2 cellular contexts compared by ENCODE assay signal in the genomic region with DNA sequence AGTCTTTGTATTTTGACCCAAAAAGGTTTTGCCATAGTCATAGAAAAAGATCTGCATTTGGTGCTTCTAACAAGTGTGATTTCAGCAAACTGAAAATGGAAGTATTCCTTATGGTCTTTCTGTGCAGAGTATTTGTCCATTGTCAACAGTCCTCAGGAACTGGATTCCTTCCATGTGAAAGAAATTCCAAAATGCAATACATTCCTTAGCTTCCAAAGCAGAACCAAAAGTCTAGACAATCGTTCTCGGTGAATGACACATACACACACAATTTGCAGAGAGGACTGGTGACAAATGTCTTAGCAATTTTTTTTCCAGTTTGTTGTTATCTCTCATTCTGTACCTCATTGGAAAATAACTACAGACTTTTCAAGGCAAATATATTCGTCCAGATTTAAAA.
TF ChIP-seq lines count a peak whose summit lies in the region.

No MANE protein-coding gene starts in this region.

TF ChIP-seq in endothelial cell of umbilical vein, 7 proteins besides CTCF, POLR2A, EP300 and RAD21 (continued from another document):
- TF ChIP-seq MAX (IDR thresholded peaks at IDR 0.05; ENCODE audit: insufficient read depth, insufficient read length) (no peak), MYC (IDR thresholded peaks at IDR 0.05; ENCODE audit: low read depth, low read length) (no peak), GATA2 (IDR thresholded peaks at IDR 0.05; ENCODE audit: insufficient read depth, insufficient read length, low read depth, low read length) (no peak)
TF ChIP-seq in endothelial cell of umbilical vein: peak in this region for 0.

TF ChIP-seq in HepG2, 621 proteins besides CTCF, POLR2A, EP300 and RAD21 (continued from another document):
- TF ChIP-seq, protein P1, sequence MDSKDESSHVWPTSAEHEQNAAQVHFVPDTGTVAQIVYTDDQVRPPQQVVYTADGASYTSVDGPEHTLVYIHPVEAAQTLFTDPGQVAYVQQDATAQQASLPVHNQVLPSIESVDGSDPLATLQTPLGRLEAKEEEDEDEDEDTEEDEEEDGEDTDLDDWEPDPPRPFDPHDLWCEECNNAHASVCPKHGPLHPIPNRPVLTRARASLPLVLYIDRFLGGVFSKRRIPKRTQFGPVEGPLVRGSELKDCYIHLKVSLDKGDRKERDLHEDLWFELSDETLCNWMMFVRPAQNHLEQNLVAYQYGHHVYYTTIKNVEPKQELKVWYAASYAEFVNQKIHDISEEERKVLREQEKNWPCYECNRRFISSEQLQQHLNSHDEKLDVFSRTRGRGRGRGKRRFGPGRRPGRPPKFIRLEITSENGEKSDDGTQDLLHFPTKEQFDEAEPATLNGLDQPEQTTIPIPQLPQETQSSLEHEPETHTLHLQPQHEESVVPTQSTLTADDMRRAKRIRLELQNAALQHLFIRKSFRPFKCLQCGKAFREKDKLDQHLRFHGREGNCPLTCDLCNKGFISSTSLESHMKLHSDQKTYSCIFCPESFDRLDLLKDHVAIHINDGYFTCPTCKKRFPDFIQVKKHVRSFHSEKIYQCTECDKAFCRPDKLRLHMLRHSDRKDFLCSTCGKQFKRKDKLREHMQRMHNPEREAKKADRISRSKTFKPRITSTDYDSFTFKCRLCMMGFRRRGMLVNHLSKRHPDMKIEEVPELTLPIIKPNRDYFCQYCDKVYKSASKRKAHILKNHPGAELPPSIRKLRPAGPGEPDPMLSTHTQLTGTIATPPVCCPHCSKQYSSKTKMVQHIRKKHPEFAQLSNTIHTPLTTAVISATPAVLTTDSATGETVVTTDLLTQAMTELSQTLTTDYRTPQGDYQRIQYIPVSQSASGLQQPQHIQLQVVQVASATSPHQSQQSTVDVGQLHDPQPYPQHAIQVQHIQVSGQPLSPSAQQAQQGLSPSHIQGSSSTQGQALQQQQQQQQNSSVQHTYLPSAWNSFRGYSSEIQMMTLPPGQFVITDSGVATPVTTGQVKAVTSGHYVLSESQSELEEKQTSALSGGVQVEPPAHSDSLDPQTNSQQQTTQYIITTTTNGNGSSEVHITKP (CRISPR knock-in tag; IDR thresholded peaks at IDR 0.05; ENCODE audit: low read depth), result no peak
- TF ChIP-seq ZNF709 (CRISPR knock-in tag; IDR thresholded peaks at IDR 0.05), result no peak
- TF ChIP-seq, protein P2, sequence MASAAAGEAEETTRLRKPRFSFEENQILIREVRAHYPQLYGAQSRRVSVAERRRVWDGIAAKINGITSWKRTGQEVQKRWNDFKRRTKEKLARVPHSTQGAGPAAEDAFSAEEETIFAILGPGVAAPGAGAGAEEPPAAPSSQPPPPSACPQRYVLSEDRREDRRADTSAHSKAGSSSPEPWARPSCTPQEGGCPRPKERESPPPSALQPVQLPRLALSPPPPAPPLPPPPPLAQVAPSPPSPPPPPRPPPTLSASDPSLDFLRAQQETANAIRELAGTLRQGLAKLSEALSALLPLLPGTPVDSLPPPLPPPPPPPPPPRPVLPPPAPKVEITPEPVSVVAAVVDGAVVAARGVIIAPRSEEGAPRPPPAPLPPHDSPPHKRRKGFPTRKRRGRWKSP (CRISPR knock-in tag; IDR thresholded peaks at IDR 0.05), result no peak
- TF ChIP-seq, protein P3, sequence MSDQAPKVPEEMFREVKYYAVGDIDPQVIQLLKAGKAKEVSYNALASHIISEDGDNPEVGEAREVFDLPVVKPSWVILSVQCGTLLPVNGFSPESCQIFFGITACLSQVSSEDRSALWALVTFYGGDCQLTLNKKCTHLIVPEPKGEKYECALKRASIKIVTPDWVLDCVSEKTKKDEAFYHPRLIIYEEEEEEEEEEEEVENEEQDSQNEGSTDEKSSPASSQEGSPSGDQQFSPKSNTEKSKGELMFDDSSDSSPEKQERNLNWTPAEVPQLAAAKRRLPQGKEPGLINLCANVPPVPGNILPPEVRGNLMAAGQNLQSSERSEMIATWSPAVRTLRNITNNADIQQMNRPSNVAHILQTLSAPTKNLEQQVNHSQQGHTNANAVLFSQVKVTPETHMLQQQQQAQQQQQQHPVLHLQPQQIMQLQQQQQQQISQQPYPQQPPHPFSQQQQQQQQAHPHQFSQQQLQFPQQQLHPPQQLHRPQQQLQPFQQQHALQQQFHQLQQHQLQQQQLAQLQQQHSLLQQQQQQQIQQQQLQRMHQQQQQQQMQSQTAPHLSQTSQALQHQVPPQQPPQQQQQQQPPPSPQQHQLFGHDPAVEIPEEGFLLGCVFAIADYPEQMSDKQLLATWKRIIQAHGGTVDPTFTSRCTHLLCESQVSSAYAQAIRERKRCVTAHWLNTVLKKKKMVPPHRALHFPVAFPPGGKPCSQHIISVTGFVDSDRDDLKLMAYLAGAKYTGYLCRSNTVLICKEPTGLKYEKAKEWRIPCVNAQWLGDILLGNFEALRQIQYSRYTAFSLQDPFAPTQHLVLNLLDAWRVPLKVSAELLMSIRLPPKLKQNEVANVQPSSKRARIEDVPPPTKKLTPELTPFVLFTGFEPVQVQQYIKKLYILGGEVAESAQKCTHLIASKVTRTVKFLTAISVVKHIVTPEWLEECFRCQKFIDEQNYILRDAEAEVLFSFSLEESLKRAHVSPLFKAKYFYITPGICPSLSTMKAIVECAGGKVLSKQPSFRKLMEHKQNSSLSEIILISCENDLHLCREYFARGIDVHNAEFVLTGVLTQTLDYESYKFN (CRISPR knock-in tag; conservative IDR thresholded peaks at IDR 0.05), result no peak
- no peak for TF ChIP-seq PBX3 (CRISPR knock-in tag; IDR thresholded peaks at IDR 0.05; ENCODE audit: borderline replicate concordance)
- TF ChIP-seq ZFP36L1 (CRISPR knock-in tag; IDR thresholded peaks at IDR 0.05), result no peak
- TF ChIP-seq, protein P4, sequence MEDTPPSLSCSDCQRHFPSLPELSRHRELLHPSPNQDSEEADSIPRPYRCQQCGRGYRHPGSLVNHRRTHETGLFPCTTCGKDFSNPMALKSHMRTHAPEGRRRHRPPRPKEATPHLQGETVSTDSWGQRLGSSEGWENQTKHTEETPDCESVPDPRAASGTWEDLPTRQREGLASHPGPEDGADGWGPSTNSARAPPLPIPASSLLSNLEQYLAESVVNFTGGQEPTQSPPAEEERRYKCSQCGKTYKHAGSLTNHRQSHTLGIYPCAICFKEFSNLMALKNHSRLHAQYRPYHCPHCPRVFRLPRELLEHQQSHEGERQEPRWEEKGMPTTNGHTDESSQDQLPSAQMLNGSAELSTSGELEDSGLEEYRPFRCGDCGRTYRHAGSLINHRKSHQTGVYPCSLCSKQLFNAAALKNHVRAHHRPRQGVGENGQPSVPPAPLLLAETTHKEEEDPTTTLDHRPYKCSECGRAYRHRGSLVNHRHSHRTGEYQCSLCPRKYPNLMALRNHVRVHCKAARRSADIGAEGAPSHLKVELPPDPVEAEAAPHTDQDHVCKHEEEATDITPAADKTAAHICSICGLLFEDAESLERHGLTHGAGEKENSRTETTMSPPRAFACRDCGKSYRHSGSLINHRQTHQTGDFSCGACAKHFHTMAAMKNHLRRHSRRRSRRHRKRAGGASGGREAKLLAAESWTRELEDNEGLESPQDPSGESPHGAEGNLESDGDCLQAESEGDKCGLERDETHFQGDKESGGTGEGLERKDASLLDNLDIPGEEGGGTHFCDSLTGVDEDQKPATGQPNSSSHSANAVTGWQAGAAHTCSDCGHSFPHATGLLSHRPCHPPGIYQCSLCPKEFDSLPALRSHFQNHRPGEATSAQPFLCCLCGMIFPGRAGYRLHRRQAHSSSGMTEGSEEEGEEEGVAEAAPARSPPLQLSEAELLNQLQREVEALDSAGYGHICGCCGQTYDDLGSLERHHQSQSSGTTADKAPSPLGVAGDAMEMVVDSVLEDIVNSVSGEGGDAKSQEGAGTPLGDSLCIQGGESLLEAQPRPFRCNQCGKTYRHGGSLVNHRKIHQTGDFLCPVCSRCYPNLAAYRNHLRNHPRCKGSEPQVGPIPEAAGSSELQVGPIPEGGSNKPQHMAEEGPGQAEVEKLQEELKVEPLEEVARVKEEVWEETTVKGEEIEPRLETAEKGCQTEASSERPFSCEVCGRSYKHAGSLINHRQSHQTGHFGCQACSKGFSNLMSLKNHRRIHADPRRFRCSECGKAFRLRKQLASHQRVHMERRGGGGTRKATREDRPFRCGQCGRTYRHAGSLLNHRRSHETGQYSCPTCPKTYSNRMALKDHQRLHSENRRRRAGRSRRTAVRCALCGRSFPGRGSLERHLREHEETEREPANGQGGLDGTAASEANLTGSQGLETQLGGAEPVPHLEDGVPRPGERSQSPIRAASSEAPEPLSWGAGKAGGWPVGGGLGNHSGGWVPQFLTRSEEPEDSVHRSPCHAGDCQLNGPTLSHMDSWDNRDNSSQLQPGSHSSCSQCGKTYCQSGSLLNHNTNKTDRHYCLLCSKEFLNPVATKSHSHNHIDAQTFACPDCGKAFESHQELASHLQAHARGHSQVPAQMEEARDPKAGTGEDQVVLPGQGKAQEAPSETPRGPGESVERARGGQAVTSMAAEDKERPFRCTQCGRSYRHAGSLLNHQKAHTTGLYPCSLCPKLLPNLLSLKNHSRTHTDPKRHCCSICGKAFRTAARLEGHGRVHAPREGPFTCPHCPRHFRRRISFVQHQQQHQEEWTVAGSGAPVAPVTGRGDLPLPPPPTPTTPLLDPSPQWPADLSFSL (CRISPR knock-in tag; IDR thresholded peaks at IDR 0.05), result no peak
- TF ChIP-seq CC2D1A (CRISPR knock-in tag; IDR thresholded peaks at IDR 0.05), result no peak
- TF ChIP-seq RFXAP (CRISPR knock-in tag; IDR thresholded peaks at IDR 0.05; ENCODE audit: borderline replicate concordance), result no peak
- no peak for TF ChIP-seq TAF1 (CRISPR knock-in tag; IDR thresholded peaks at IDR 0.05)
- TF ChIP-seq ATF3 (CRISPR knock-in tag; IDR thresholded peaks at IDR 0.05), result no peak
- TF ChIP-seq ELF3 (CRISPR knock-in tag; IDR thresholded peaks at IDR 0.05), result no peak
- no peak for TF ChIP-seq ZNF598 (CRISPR knock-in tag; IDR thresholded peaks at IDR 0.05; ENCODE audit: borderline replicate concordance)
TF ChIP-seq in HepG2: peak in this region for 0.
